1 cellular context compared by ENCODE assay signal in genomic region chr9:137670391-137671195, GRCh38.
A peak's percentile ranks its signal among the peaks of the same experiment; 100 is the strongest.
TF ChIP-seq lines count a peak whose summit lies in the region.

No MANE protein-coding gene starts in this region.

TF ChIP-seq in HepG2, 621 proteins besides CTCF, POLR2A, EP300 and RAD21 (continued from another document):
- peak; percentile 80; the same call in 1 of the 2 replicates for TF ChIP-seq THRA (CRISPR knock-in tag; IDR thresholded peaks at IDR 0.05; ENCODE audit: borderline replicate concordance)
- peak; percentile 81 for TF ChIP-seq ZNF264 (CRISPR knock-in tag; IDR thresholded peaks at IDR 0.05)
- no peak for TF ChIP-seq HOXA5 (CRISPR knock-in tag; IDR thresholded peaks at IDR 0.05)
- TF ChIP-seq ZFP36 (IDR thresholded peaks at IDR 0.05; ENCODE audit: borderline replicate concordance, low read depth, low read length, partially characterized antibody) = no peak
- peak; percentile 97 for TF ChIP-seq TGIF2 (CRISPR knock-in tag; IDR thresholded peaks at IDR 0.05)
- no peak for TF ChIP-seq CEBPB (IDR thresholded peaks at IDR 0.05; ENCODE audit: borderline replicate concordance, low read depth, low read length)
- 0 out of 2 replicates have a peak, but pooled peaks have one; percentile 40 for TF ChIP-seq BRF2 (CRISPR knock-in tag; IDR thresholded peaks at IDR 0.05)
- TF ChIP-seq E2F2 (CRISPR knock-in tag; IDR thresholded peaks at IDR 0.05; ENCODE audit: borderline replicate concordance) = no peak
- no peak; the same call in 1 of the 2 replicates for TF ChIP-seq ZNF609 (CRISPR knock-in tag; IDR thresholded peaks at IDR 0.05; ENCODE audit: borderline replicate concordance)
- peak; percentile 64; the same call in 1 of the 2 replicates for TF ChIP-seq IRF2 (CRISPR knock-in tag; IDR thresholded peaks at IDR 0.05)
- no peak for TF ChIP-seq SMARCC2 (IDR thresholded peaks at IDR 0.05)
- no peak for TF ChIP-seq MED13 (CRISPR knock-in tag; IDR thresholded peaks at IDR 0.05)
- TF ChIP-seq TAF1 (CRISPR knock-in tag; IDR thresholded peaks at IDR 0.05) = peak; percentile 45; the same call in 1 of the 2 replicates
- TF ChIP-seq CSRNP2 (CRISPR knock-in tag; conservative IDR thresholded peaks at IDR 0.05; ENCODE audit: low read depth) = no peak
- no peak for TF ChIP-seq POLR2AphosphoS2 (IDR thresholded peaks at IDR 0.05; ENCODE audit: low read depth, low read length)
- no peak for TF ChIP-seq PRDM15 (CRISPR knock-in tag; IDR thresholded peaks at IDR 0.05)
- no peak for TF ChIP-seq SNAPC5 (CRISPR knock-in tag; IDR thresholded peaks at IDR 0.05; ENCODE audit: borderline replicate concordance)
- peak; percentile 77 for TF ChIP-seq FOXA3 (CRISPR knock-in tag; IDR thresholded peaks at IDR 0.05)
- no peak for TF ChIP-seq ZNF775 (CRISPR knock-in tag; IDR thresholded peaks at IDR 0.05; ENCODE audit: borderline replicate concordance)
- TF ChIP-seq DMTF1 (CRISPR knock-in tag; IDR thresholded peaks at IDR 0.05) = no peak
